Comparison of ENCODE assay signal across 8 cellular contexts in the genomic region with DNA sequence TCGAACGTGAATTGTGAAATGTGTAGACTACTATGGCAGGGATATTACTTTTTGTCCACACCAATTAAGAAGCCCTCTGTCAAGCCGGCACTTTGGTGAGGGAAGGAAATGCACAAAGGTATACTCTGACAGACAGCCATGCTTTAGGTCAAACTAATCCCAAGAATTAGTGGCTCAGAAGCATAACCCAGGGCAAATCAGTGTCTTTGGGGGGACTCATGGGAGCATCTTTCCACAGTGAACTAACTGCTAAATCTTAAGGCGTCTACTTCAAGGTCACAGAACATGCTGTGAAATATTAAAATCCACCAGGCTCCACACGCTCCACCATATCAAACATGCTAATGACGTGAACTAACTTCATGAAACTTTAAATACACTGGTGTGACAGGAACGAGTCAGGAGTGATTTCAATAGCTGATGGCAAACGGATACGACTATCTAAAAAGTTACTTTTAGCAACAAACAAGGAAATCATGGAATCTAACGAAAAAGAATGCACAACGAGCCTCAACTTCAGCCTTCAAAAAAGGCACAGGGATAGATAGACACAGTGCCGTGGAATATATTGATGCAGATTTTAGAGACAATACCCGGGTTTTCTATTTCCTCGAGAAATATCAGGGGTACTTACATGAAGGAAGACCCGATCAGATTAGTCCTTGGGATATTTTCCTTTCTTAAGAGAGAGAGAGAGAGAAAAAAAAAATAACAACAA. TPM values are rescaled to one million over a fixed set of nuclear protein-coding genes. Genes with fewer than 3 reads are reported as not detected.
DNase-seq lines count a peak whose midpoint lies in the region; ATAC-seq and TF ChIP-seq lines count a peak whose summit lies in the region.

No MANE protein-coding gene starts in this region.

- no peaks in the 10 kb centered on the region for H3K36me3 Mint-ChIP-seq in neural progenitor cell

- TF ChIP-seq EP300 in esophagus muscularis mucosa (IDR thresholded peaks at IDR 0.05) = no peak

- H3K4me3 Mint-ChIP-seq in neural progenitor cell = peak overlapping the region; percentile 94

- peaks cover 31% of the 10 kb centered on the region for H3F3A ChIP-seq in neural progenitor cell (ENCODE audit: low read depth)

- no peaks in the 10 kb centered on the region for H3K9me3 Mint-ChIP-seq in neural progenitor cell

- no peaks in the 10 kb centered on the region; the same call in 1 of the 2 replicates for H3K79me2 ChIP-seq in HCT116 (ENCODE audit: insufficient read depth, low read length)
- no peaks in the 10 kb centered on the region for H3K79me2 ChIP-seq in neural progenitor cell (ENCODE audit: low read depth)

- TF ChIP-seq RAD21 in HCT116 (IDR thresholded peaks at IDR 0.05; ENCODE audit: low read depth) = no peak

- WGBS in esophagus muscularis mucosa = 2% methylated on average over 15 of the region's 15 CpGs

- in situ Hi-C loops in SK-MEL-5 (cut with HindIII; ENCODE audit: low pct_unique_long_range_greater_than_20kb, low sequenced_read_pairs) = no loop called here

- no peaks in the 10 kb centered on the region for H3K36me3 ChIP-seq in HCT116 (ENCODE audit: control insufficient read depth in 1 of 2, insufficient read depth in 2 of 2, low read length in 2 of 2)
- H3K36me3 ChIP-seq in esophagus muscularis mucosa = no peaks in the 10 kb centered on the region
- H3K36me3 ChIP-seq in neural progenitor cell = no peaks in the 10 kb centered on the region

- H3K4me3 ChIP-seq in HCT116 (replicated peaks in 1 of 2; ENCODE audit: low read depth in 1 of 2, low read length in 2 of 2) (peak overlapping the region; percentile 61 to 65), esophagus muscularis mucosa (peak overlapping the region; percentile 57 to 80 (median 74)), neural progenitor cell (peak overlapping the region; percentile 82)

- H3K4me1 ChIP-seq in HCT116 (ENCODE audit: control insufficient read depth in 1 of 2, insufficient read depth in 2 of 2, low read length in 2 of 2) = peaks cover 18 to 36% of the 10 kb centered on the region in 2 experiments
- peaks cover 11 to 73% (median 56%) of the 10 kb centered on the region in 4 donors for H3K4me1 ChIP-seq in esophagus muscularis mucosa
- peaks cover 8% of the 10 kb centered on the region for H3K4me1 ChIP-seq in neural progenitor cell

- no peaks in the 10 kb centered on the region for H3K9me2 ChIP-seq in HCT116 (ENCODE audit: insufficient read depth)

- no peak for TF ChIP-seq POLR2A in HCT116 (IDR thresholded peaks at IDR 0.05; ENCODE audit: borderline replicate concordance, extremely low read depth, insufficient read depth, insufficient read length)
- TF ChIP-seq POLR2A in esophagus muscularis mucosa (IDR thresholded peaks at IDR 0.05; ENCODE audit: low read depth) = no peak

- H3K27me3 Mint-ChIP-seq in neural progenitor cell (ENCODE audit: insufficient read depth, low read depth) = peaks cover 9% of the 10 kb centered on the region

- H3K27me3 ChIP-seq in HCT116 (ENCODE audit: insufficient read depth, low read length) (no peaks in the 10 kb centered on the region), esophagus muscularis mucosa (no peaks in the 10 kb centered on the region), neural progenitor cell (peaks cover 71% of the 10 kb centered on the region)

- H3K27ac ChIP-seq in HCT116 (ENCODE audit: low read depth, low read length) = peak overlapping the region; percentile 56
- peak overlapping the region; percentile 87 to 96 (median 91) for H3K27ac ChIP-seq in esophagus muscularis mucosa (replicated peaks in 1 of 4)
- no peak overlapping the region for H3K27ac ChIP-seq in neural progenitor cell

- RAD21 ChIA-PET in HCT116 (lab: Charles Lee; ENCODE audit: low non-redundant PET in 1 of 2, low total read pairs in 2 of 2, uncharacterized antibody in 2 of 2, unreplicated experiment in 2 of 2) = interaction anchor here in 1 of 2 experiments (0.6 kb wide), 1 partner anchor 229 kb away, joined by 3 read pairs; no protein-coding TSS in a partner anchor

- peaks cover 6% of the 10 kb centered on the region for H3K4me1 Mint-ChIP-seq in neural progenitor cell

- CTCF ChIA-PET in HCT116 (lab: Charles Lee) = no interaction called here

- H4K20me1 ChIP-seq in HCT116 (ENCODE audit: insufficient read depth) = no peaks in the 10 kb centered on the region
- no peaks in the 10 kb centered on the region for H4K20me1 ChIP-seq in neural progenitor cell (ENCODE audit: low read depth)

- no peak for TF ChIP-seq CTCF in HCT116 (IDR thresholded peaks at IDR 0.05 in 2 of 3, conservative IDR thresholded peaks at IDR 0.05 in 1 of 3; ENCODE audit: borderline replicate concordance in 1 of 3, insufficient read depth in 1 of 3, low read depth in 2 of 3, low read length in 2 of 3)
- no peak for TF ChIP-seq CTCF in esophagus muscularis mucosa (IDR thresholded peaks at IDR 0.05)
- TF ChIP-seq CTCF in neural progenitor cell (IDR thresholded peaks at IDR 0.05) = no peak

- peak overlapping the region; percentile 57 for H3K9ac ChIP-seq in HCT116 (ENCODE audit: low read length)
- H3K9ac ChIP-seq in neural progenitor cell = no peak overlapping the region

- no peak overlapping the region for H3K27ac Mint-ChIP-seq in neural progenitor cell

- intact Hi-C loops in HCT116 (cut with micrococcal nuclease) (loop anchor here (5.0 kb wide), 2 partner anchors 95 to 155 kb away; no protein-coding TSS in a partner anchor), esophagus muscularis mucosa (cut with DNase I) (loop anchor here (2.0 to 10.0 kb wide), 3 partner anchors 46 to 150 kb away; no protein-coding TSS in a partner anchor)

- POLR2A ChIA-PET in HCT116 (lab: Charles Lee) = interaction anchor here (0.6 to 1.4 kb wide), 6 partner anchors 9 to 389 kb away, joined by 3 to 5 read pairs (median 4); no protein-coding TSS in a partner anchor

- DNase-seq in HCT116 (ENCODE audit: low read depth, low spot score) (no peak), SK-MEL-5 (ENCODE audit: low read depth, low spot score) (peak; percentile 20), esophagus muscularis mucosa (ENCODE audit: extremely low spot score) (no peak), neural progenitor cell (ENCODE audit: low spot score) (no peak), NCI-H1092 (lab: John Stamatoyannopoulos, UW) (no peak), LoVo (ENCODE audit: low spot score) (no peak), amniotic stem cell (lab: John Stamatoyannopoulos, UW) (no peak)

- H2AFZ ChIP-seq in HCT116 (ENCODE audit: low read depth, low read length, poor library complexity, severe bottlenecking) (peak overlapping the region; percentile 89), neural progenitor cell (replicated peaks) (peak overlapping the region; percentile 85)

- BruUV-seq in HCT116 (replicated peaks; lab: Mats Ljungman, UMichigan) = TSS peak; percentile 72

- ATAC-seq in HCT116 = peak; percentile 7; the same call in 1 of the 2 replicates
- no peak for ATAC-seq in HG03571 (IDR thresholded peaks at IDR 0.05; ENCODE audit: unreplicated experiment)

- H3K4me2 ChIP-seq in HCT116 (ENCODE audit: low read length) (peak overlapping the region; percentile 91), neural progenitor cell (peak overlapping the region; percentile 99)

- no peaks in the 10 kb centered on the region for H3K9me3 ChIP-seq in HCT116 (ENCODE audit: control insufficient read depth in 1 of 2, insufficient read depth in 1 of 2, low read depth in 1 of 2, low read length in 2 of 2)
- H3K9me3 ChIP-seq in esophagus muscularis mucosa = no peaks in the 10 kb centered on the region
- H3K9me3 ChIP-seq in neural progenitor cell (ENCODE audit: low read depth) = no peaks in the 10 kb centered on the region

TF ChIP-seq in HCT116, 20 proteins besides CTCF, POLR2A, EP300 and RAD21:
- TF ChIP-seq EGR1 (IDR thresholded peaks at IDR 0.05; ENCODE audit: low read depth) = no peak
- no peak for TF ChIP-seq SRF (IDR thresholded peaks at IDR 0.05; ENCODE audit: low read depth)
- no peak for TF ChIP-seq ZNF274 (IDR thresholded peaks at IDR 0.05; ENCODE audit: low read depth, low read length)
TF ChIP-seq in HCT116: peak in this region for 0.

RNA-seq across cellular contexts. Expression of gene MEF2C, which starts 0.5 kb away (rescaled TPM):
- total RNA-seq in HCT116 (2021; ENCODE audit: unreplicated experiment) (13.0 TPM), esophagus muscularis mucosa (10 to 100 TPM; 20.8 to 34.3 (median 29.0) TPM), neural progenitor cell (ENCODE audit: low replicate concordance) (0.26 and 0.68 TPM in 2 replicates)
- 8.0 and 10.7 TPM in 2 replicates for polyA plus RNA-seq in HCT116 (2012)
- total RNA-seq in SK-MEL-5 (2014; rRNA removed; shearing (Covaris generic)) = 34.2 and 35.1 TPM in 2 replicates
- polyA plus RNA-seq in SK-MEL-5 (2015; cell fraction: cytosol; rRNA removed) = 18.1 and 18.3 TPM in 2 replicates
- 12.2 and 16.3 TPM in 2 replicates for polyA plus RNA-seq in SK-MEL-5 (2015; cell fraction: nucleus; rRNA removed)
